ENCODE assay signal across 23 cellular contexts in the genomic region with DNA sequence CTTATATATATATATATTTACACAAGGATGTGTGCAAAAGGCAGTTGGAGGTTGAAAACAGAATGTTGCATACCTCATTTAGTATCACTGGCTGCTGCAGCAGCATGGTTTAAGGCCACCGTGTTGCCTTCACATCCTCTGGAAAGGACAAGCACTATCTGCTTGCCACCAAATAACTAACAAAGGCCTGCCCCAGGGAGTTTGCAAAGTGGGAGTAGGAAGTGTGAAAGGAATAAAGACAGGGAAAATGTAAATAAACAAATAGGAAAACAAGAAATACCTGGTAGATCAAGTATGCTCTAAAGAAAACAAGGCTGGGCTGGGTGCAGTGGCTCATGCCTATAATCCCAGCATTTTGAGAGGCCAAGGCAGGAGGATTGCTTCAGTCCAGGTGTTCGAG.
"Had no signal": no experiment of that assay in that cellular context is flagged by ENCODE, and none has a peak within 500 bp of the region (broad histone marks: within the 10 kb centered on the region; RNA-seq: fewer than 3 reads in every experiment).

No MANE protein-coding gene starts in this region.

- H3K4me3 ChIP-seq: left ventricle myocardium inferior, lung, pancreas, prostate gland, spleen, suprapubic skin, thoracic aorta, tibial artery, upper lobe of right lung had no signal

- H3K27me3 ChIP-seq: pancreas, spleen, suprapubic skin, tibial artery, upper lobe of right lung had no signal

- H3K4me1 ChIP-seq: left ventricle myocardium inferior, pancreas, prostate gland, tibial artery, upper lobe of right lung had no signal

- H3K27ac Mint-ChIP-seq: memory B cell; nephron; stimulated activated effector memory CD8-positive, alpha-beta T cell treated with anti-CD3 and anti-CD28 coated beads, Interleukin-12 subunit alpha, Interleukin-12 subunit beta, amount 100 ng/mL, for 72 hours; stimulated activated naive CD8-positive, alpha-beta T cell treated with anti-CD3 and anti-CD28 coated beads, Interleukin-15, Interleukin-2, amounts not matched to agents 100 ng/mL and 50 ng/mL, for 24 hours had no signal

- H3K9me3 ChIP-seq: left ventricle myocardium inferior, pancreas, prostate gland, spleen, suprapubic skin, thoracic aorta, tibial artery, upper lobe of right lung had no signal

- H3K9me3 Mint-ChIP-seq: memory B cell; naive thymus-derived CD8-positive, alpha-beta T cell; nephron; neural crest cell; stimulated activated effector memory CD8-positive, alpha-beta T cell treated with anti-CD3 and anti-CD28 coated beads, Interleukin-12 subunit alpha, Interleukin-12 subunit beta, amount 100 ng/mL, for 72 hours; stimulated activated naive CD8-positive, alpha-beta T cell treated with anti-CD3 and anti-CD28 coated beads, Interleukin-15, Interleukin-2, amounts not matched to agents 100 ng/mL and 50 ng/mL, for 24 hours had no signal

- DNase-seq: islet precursor cell; left ventricle myocardium inferior; naive thymus-derived CD8-positive, alpha-beta T cell; nucleus accumbens; pancreas; retina; right cardiac atrium; small intestine; spleen; stimulated activated CD4-positive, alpha-beta T cell treated with anti-CD3 and anti-CD28 coated beads, Interleukin-4, amount 100 ng/mL, for 24 hours; stimulated activated naive CD4-positive, alpha-beta T cell; tibial artery; trophoblast cell; upper lobe of right lung had no signal

- H3K27ac ChIP-seq: left ventricle myocardium inferior, pancreas, prostate gland, spleen, suprapubic skin, thoracic aorta, tibial artery, upper lobe of right lung had no signal

- H3K27me3 Mint-ChIP-seq: memory B cell; naive thymus-derived CD8-positive, alpha-beta T cell; stimulated activated naive CD8-positive, alpha-beta T cell treated with anti-CD3 and anti-CD28 coated beads, Interleukin-15, Interleukin-2, amounts not matched to agents 100 ng/mL and 50 ng/mL, for 24 hours had no signal

- H3K4me1 Mint-ChIP-seq: nephron had no signal

- H3K36me3 ChIP-seq: pancreas, prostate gland, upper lobe of right lung had no signal

- H3K4me3 Mint-ChIP-seq: memory B cell; naive thymus-derived CD8-positive, alpha-beta T cell; nephron; neural crest cell; stimulated activated effector memory CD8-positive, alpha-beta T cell treated with anti-CD3 and anti-CD28 coated beads, Interleukin-12 subunit alpha, Interleukin-12 subunit beta, amount 100 ng/mL, for 72 hours; stimulated activated naive CD8-positive, alpha-beta T cell treated with anti-CD3 and anti-CD28 coated beads, Interleukin-15, Interleukin-2, amounts not matched to agents 100 ng/mL and 50 ng/mL, for 24 hours had no signal
